ENCODE assay signal across 12 cellular contexts in the genomic region with DNA sequence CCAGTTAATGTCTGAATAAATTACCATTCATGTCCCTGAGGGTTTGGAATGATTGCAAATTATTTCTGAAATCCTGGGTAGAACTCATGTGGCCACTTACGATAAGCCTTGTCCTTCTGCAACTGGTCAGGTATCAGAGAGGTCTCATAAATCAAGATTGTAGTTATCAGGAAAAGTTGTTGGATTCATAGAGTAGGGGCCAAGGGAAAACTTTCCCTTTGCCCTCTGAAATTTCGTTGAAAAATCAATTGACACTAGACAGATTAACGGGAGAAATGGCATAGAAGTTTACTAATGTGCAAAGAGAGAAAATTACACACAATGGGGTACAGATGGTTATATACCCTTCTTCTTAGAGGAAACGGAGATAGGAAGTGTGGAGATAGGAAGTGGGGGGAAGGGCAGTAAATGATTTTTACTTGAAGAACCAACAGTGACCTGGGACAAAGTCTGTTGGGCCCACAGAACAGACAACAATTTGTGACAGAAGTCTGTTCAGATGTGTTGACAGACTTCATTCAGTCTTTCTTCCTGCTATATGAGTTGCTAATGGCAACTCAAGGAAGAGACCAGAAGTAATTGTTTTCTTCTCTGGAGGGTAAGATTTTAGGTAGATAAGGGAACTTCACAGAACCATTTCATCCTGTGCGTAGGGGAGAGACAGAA.
DNase-seq lines count a peak whose midpoint lies in the region; TF ChIP-seq lines count a peak whose summit lies in the region.
"Had no signal": no experiment of that assay in that cellular context is flagged by ENCODE, and none has a peak within 500 bp of the region (broad histone marks: within the 10 kb centered on the region; RNA-seq: fewer than 3 reads in every experiment).

No MANE protein-coding gene starts in this region.

- intact Hi-C loops in MCF 10A (cut with micrococcal nuclease) (no loop called here), breast epithelium (cut with DNase I; ENCODE audit: low total_unique reads) (no loop called here), ascending aorta (cut with DNase I) (loop anchor here (5.0 kb wide), 1 partner anchor 38 kb away; no protein-coding TSS in a partner anchor), transverse colon (cut with DNase I; ENCODE audit: low total_unique reads) (no loop called here)

- TF ChIP-seq EP300 in transverse colon (IDR thresholded peaks at IDR 0.05; ENCODE audit: low read depth): no peak

- no peak overlapping the region for H3K9ac ChIP-seq in mesenchymal stem cell (ENCODE audit: low read length)

- H3K27ac ChIP-seq in breast epithelium: peak overlapping the region in 1 of 2 donors; percentile 41
- peak overlapping the region; percentile 48 to 50 for H3K27ac ChIP-seq in ascending aorta
- H3K27ac ChIP-seq in mesenchymal stem cell (ENCODE audit: low read length, poor library complexity, severe bottlenecking): peak overlapping the region; percentile 94
- H3K27ac ChIP-seq in transverse colon: peak overlapping the region in 3 of 4 donors; percentile 5 to 28 (median 14)

- peaks cover 9% of the 10 kb centered on the region for H3K79me1 ChIP-seq in mesenchymal stem cell (replicated peaks; ENCODE audit: low read length, poor library complexity, severe bottlenecking)

- TF ChIP-seq CTCF in MCF 10A (IDR thresholded peaks at IDR 0.05; ENCODE audit: unreplicated experiment) (no peak), breast epithelium (IDR thresholded peaks at IDR 0.05) (no peak), ascending aorta (IDR thresholded peaks at IDR 0.05) (no peak), transverse colon (IDR thresholded peaks at IDR 0.05) (no peak)

- H3K27ac Mint-ChIP-seq in MCF 10A (ENCODE audit: low read depth, unreplicated experiment): peak overlapping the region; percentile 95

- H3K9me3 ChIP-seq in breast epithelium (no peaks in the 10 kb centered on the region), ascending aorta (no peaks in the 10 kb centered on the region), mesenchymal stem cell (ENCODE audit: control insufficient read depth, low read length) (no peaks in the 10 kb centered on the region), transverse colon (no peaks in the 10 kb centered on the region)

- H3K36me3 Mint-ChIP-seq in MCF 10A (ENCODE audit: insufficient read depth, unreplicated experiment): peaks cover 9% of the 10 kb centered on the region
- H3K36me3 Mint-ChIP-seq: naive B cell had no signal

- H2BK120ac ChIP-seq in mesenchymal stem cell (ENCODE audit: low read depth, low read length): peak overlapping the region; percentile 85

- no peak for TF ChIP-seq POLR2A in breast epithelium (IDR thresholded peaks at IDR 0.05)
- no peak for TF ChIP-seq POLR2A in transverse colon (IDR thresholded peaks at IDR 0.05)

- 57% methylated on average over 5 of the region's 5 CpGs for WGBS in mesenchymal stem cell
- WGBS in transverse colon (ENCODE audit: low coverage in 1 of 2), 2 donors: 83 to 87% methylated on average over 5 of the region's 5 CpGs

- H2BK15ac ChIP-seq in mesenchymal stem cell (ENCODE audit: low read depth, poor library complexity, severe bottlenecking): peak overlapping the region; percentile 69

- H2AK5ac ChIP-seq in mesenchymal stem cell (ENCODE audit: low read length, severe bottlenecking): peak overlapping the region; percentile 89

- no peak overlapping the region for H4K91ac ChIP-seq in mesenchymal stem cell (ENCODE audit: low read length)

- in situ Hi-C loops in transverse colon (cut with MboI; ENCODE audit: low pct_ligation_motif_present in 1 of 4, low pct_unique_long_range_greater_than_20kb in 1 of 4, low sequenced_read_pairs in 3 of 4): no loop called here

- H3K27me3 ChIP-seq in breast epithelium (no peaks in the 10 kb centered on the region), ascending aorta (no peaks in the 10 kb centered on the region), mesenchymal stem cell (ENCODE audit: control insufficient read depth in 1 of 2, insufficient read depth in 1 of 2, low read length in 2 of 2) (no peaks in the 10 kb centered on the region), transverse colon (no peaks in the 10 kb centered on the region)

- H3K27me3 Mint-ChIP-seq in MCF 10A (ENCODE audit: insufficient read depth, unreplicated experiment): no peaks in the 10 kb centered on the region
- H3K27me3 Mint-ChIP-seq: naive B cell had no signal

- H3K4me1 Mint-ChIP-seq in MCF 10A (ENCODE audit: insufficient read depth, unreplicated experiment): peaks cover 48% of the 10 kb centered on the region

- H3K4me3 ChIP-seq in breast epithelium (no peak overlapping the region), ascending aorta (no peak overlapping the region), mesenchymal stem cell (ENCODE audit: insufficient read depth in 1 of 2, low read depth in 1 of 2, low read length in 2 of 2) (no peak overlapping the region), transverse colon (no peak overlapping the region)
- H3K4me3 ChIP-seq: GM12878 had no signal

- no peak overlapping the region for H3K23ac ChIP-seq in mesenchymal stem cell (ENCODE audit: low read length in 2 of 2)

- peak overlapping the region; percentile 9 for H3K4me3 Mint-ChIP-seq in MCF 10A (ENCODE audit: unreplicated experiment)
- H3K4me3 Mint-ChIP-seq: naive B cell had no signal

- POLR2A ChIA-PET in MCF 10A (lab: Yijun Ruan, JAX): interaction anchor here (0.9 to 3.1 kb wide), 7 partner anchors 10 to 474 kb away, joined by 3 to 51 read pairs (median 4); no protein-coding TSS in a partner anchor

- H2BK5ac ChIP-seq in mesenchymal stem cell (ENCODE audit: low read depth, low read length, poor library complexity, severe bottlenecking): no peak overlapping the region

- peak overlapping the region in 1 of 2 experiments; percentile 26 for H3K4ac ChIP-seq in mesenchymal stem cell (ENCODE audit: low read depth in 1 of 2, low read length in 2 of 2)

- no peaks in the 10 kb centered on the region for H3K4me1 ChIP-seq in breast epithelium
- peaks cover 6 to 57% of the 10 kb centered on the region in 2 donors for H3K4me1 ChIP-seq in ascending aorta
- peaks cover 15% of the 10 kb centered on the region for H3K4me1 ChIP-seq in mesenchymal stem cell (ENCODE audit: control insufficient read depth, insufficient read depth, low read depth, low read length)
- no peaks in the 10 kb centered on the region for H3K4me1 ChIP-seq in transverse colon

- H3K14ac ChIP-seq in mesenchymal stem cell (ENCODE audit: low read length in 2 of 2): no peak overlapping the region

- no peaks in the 10 kb centered on the region for H3K9me3 Mint-ChIP-seq in MCF 10A (ENCODE audit: unreplicated experiment)
- H3K9me3 Mint-ChIP-seq: naive B cell had no signal

- no peak overlapping the region for H3K4me2 ChIP-seq in mesenchymal stem cell (ENCODE audit: low read length, poor library complexity, severe bottlenecking)

- H4K8ac ChIP-seq in mesenchymal stem cell (ENCODE audit: low read length): no peak overlapping the region

- BruUV-seq in MCF 10A (replicated peaks; lab: Mats Ljungman, UMichigan): no TSS peak

- peak overlapping the region; percentile 54 to 83 for H2BK12ac ChIP-seq in mesenchymal stem cell (ENCODE audit: low read length in 2 of 2)

- peak overlapping the region; percentile 34 to 72 for H3K18ac ChIP-seq in mesenchymal stem cell (ENCODE audit: low read depth in 1 of 2, low read length in 2 of 2)

- CTCF ChIA-PET in MCF 10A (lab: Yijun Ruan, JAX): no interaction called here

- H3K36me3 ChIP-seq in breast epithelium: no peaks in the 10 kb centered on the region
- no peaks in the 10 kb centered on the region for H3K36me3 ChIP-seq in ascending aorta
- no peaks in the 10 kb centered on the region for H3K36me3 ChIP-seq in mesenchymal stem cell (ENCODE audit: control insufficient read depth in 1 of 2, insufficient read depth in 2 of 2, low read depth in 1 of 2, low read length in 2 of 2)
- H3K36me3 ChIP-seq in transverse colon: no peaks in the 10 kb centered on the region

- DNase-seq in MCF 10A (ENCODE audit: unreplicated experiment) (no peak), breast epithelium (ENCODE audit: low spot score in 2 of 2) (no peak), ascending aorta (ENCODE audit: low spot score in 2 of 2) (no peak), mesenchymal stem cell (no peak), transverse colon (no peak), nucleus accumbens (lab: John Stamatoyannopoulos, UW) (no peak), NCI-H2171 (lab: John Stamatoyannopoulos, UW) (no peak)
- DNase-seq in effector CD4-positive, alpha-beta T cell: no peak
- DNase-seq: activated naive CD4-positive, alpha-beta T cell treated with anti-CD3 and anti-CD28 coated beads, Interleukin-2, amount 50 U/mL, for 16 hours; naive B cell; NCI-H2227 treated with DMSO at 0.1 percent for 48 hours had no signal

- no peak overlapping the region for H2AFZ ChIP-seq in mesenchymal stem cell (ENCODE audit: low read depth, low read length)
